In genomic region chr1:11316701-11317100, GRCh38 we compare ENCODE assay signal across 20 cellular contexts. TPM values are rescaled to one million over a fixed set of nuclear protein-coding genes. Genes with fewer than 3 reads are reported as not detected.
DNase-seq lines count a peak whose midpoint lies in the region; FAIRE-seq and TF ChIP-seq lines count a peak whose summit lies in the region.
"Had no signal": no experiment of that assay in that cellular context is flagged by ENCODE, and none has a peak within 500 bp of the region (broad histone marks: within the 10 kb centered on the region; RNA-seq: fewer than 3 reads in every experiment).

No MANE protein-coding gene starts in this region.

- no peaks in the 10 kb centered on the region for H3K36me3 ChIP-seq in keratinocyte (ENCODE audit: control insufficient read depth in 2 of 2, extremely low read depth in 1 of 2, insufficient read depth in 2 of 2, low read length in 2 of 2)
- H3K36me3 ChIP-seq in thymus (ENCODE audit: control insufficient read depth, insufficient read depth), result no peaks in the 10 kb centered on the region
- H3K36me3 ChIP-seq: BLaER1 treated with 17β-estradiol and CSF1 and Interleukin-3, amounts not matched to agents 10 nM and 100 nM; cardiac muscle cell; gastrocnemius medialis; HAP-1; left ventricle myocardium inferior; thyroid gland had no signal

- dilution Hi-C loops in keratinocyte (cut with MboI; ENCODE audit: extremely low pct_ligation_motif_present, low sequenced_read_pairs), result no loop called here

- WGBS in thymus, result 85% methylated on average over 6 of the region's 6 CpGs

- no peaks in the 10 kb centered on the region for H3K9me3 ChIP-seq in keratinocyte (ENCODE audit: control insufficient read depth, low read depth, low read length)
- no peaks in the 10 kb centered on the region for H3K9me3 ChIP-seq in thymus (ENCODE audit: control insufficient read depth)
- H3K9me3 ChIP-seq: BLaER1 treated with 17β-estradiol and CSF1 and Interleukin-3, amounts not matched to agents 10 nM and 100 nM; gastrocnemius medialis; HAP-1; left ventricle myocardium inferior; thyroid gland had no signal

- H3K4me2 ChIP-seq in keratinocyte (ENCODE audit: control insufficient read depth, extremely low read depth, insufficient read depth, low read depth, low read length), result peak overlapping the region; percentile 80
- H3K4me2 ChIP-seq: BLaER1 treated with 17β-estradiol and CSF1 and Interleukin-3, amounts not matched to agents 10 nM and 100 nM had no signal

- H3K79me2 ChIP-seq in keratinocyte (ENCODE audit: control insufficient read depth, insufficient read depth, low read length), result no peaks in the 10 kb centered on the region

- CTCF ChIA-PET in RWPE1 (lab: Yijun Ruan, JAX), result interaction anchor here (0.8 kb wide), 1 partner anchor 279 kb away, joined by 4 read pairs; no protein-coding TSS in a partner anchor

- H3K9ac ChIP-seq in keratinocyte (ENCODE audit: control insufficient read depth, extremely low read depth, insufficient read depth, low read length), result peak overlapping the region; percentile 55
- H3K9ac ChIP-seq: BLaER1 treated with 17β-estradiol and CSF1 and Interleukin-3, amounts not matched to agents 10 nM and 100 nM had no signal

- peak overlapping the region; percentile 78 for H2AFZ ChIP-seq in keratinocyte (ENCODE audit: control insufficient read depth, low read length)

- TF ChIP-seq CTCF in RWPE1 (conservative IDR thresholded peaks at IDR 0.05; ENCODE audit: low read depth) (no peak), epithelial cell of esophagus (IDR thresholded peaks at IDR 0.05; ENCODE audit: insufficient read depth, low read depth, low read length, missing control alignments) (no peak), keratinocyte (optimal IDR thresholded peaks at IDR 0.05 in 1 of 3, IDR thresholded peaks at IDR 0.05 in 1 of 3, conservative IDR thresholded peaks at IDR 0.05 in 1 of 3; ENCODE audit: extremely low read depth in 1 of 3, insufficient read depth in 2 of 3, low read length in 3 of 3) (no peak)

- H3K4me3 ChIP-seq in epithelial cell of esophagus (ENCODE audit: low read length) (peak overlapping the region; percentile 39), keratinocyte (ENCODE audit: control insufficient read depth in 2 of 3, extremely low read depth in 1 of 3, insufficient read depth in 2 of 3, low read depth in 1 of 3, low read length in 3 of 3) (peak overlapping the region; percentile 24 to 49 (median 31)), thymus (ENCODE audit: low read length) (no peak overlapping the region)
- H3K4me3 ChIP-seq: BLaER1 treated with 17β-estradiol and CSF1 and Interleukin-3, amounts not matched to agents 10 nM and 100 nM; cardiac muscle cell; gastrocnemius medialis; HAP-1; left ventricle myocardium inferior; thyroid gland had no signal

- DNase-seq in RWPE1 (ENCODE audit: low spot score), result peak; percentile 69
- peak; percentile 97 for DNase-seq in epithelial cell of esophagus (ENCODE audit: low read depth)
- peak; percentile 49 for DNase-seq in keratinocyte (ENCODE audit: low read depth, low spot score)
- no peak for DNase-seq in GDM1 (lab: John Stamatoyannopoulos, UW)
- DNase-seq in NCI-H2196 treated with DMSO at 0.1 percent for 48 hours (lab: John Stamatoyannopoulos, UW; ENCODE audit: unreplicated experiment), result no peak
- no peak for DNase-seq in dedifferentiated amniotic fluid mesenchymal stem cell (ENCODE audit: extremely low spot score)
- DNase-seq: activated CD4-positive, alpha-beta T cell treated with anti-CD3 and anti-CD28 coated beads, Interleukin-2, amount 50 U/mL, for 4 hours; activated T-cell treated with anti-CD3 and anti-CD28 coated beads, Interleukin-2, amount 50 U/mL, for 4 hours; effector CD4-positive, alpha-beta T cell; gastrocnemius medialis; KBM-7; left ventricle myocardium inferior; NCI-H1105 treated with DMSO at 0.1 percent for 48 hours; small intestine; thyroid gland had no signal

- H3K27ac ChIP-seq in RWPE1, result peak overlapping the region; percentile 93
- H3K27ac ChIP-seq in keratinocyte (ENCODE audit: control insufficient read depth, insufficient read depth, low read length), result peak overlapping the region; percentile 45
- H3K27ac ChIP-seq in thymus (ENCODE audit: low read depth), result peak overlapping the region; percentile 38
- H3K27ac ChIP-seq: BLaER1 treated with 17β-estradiol and CSF1 and Interleukin-3, amounts not matched to agents 10 nM and 100 nM; cardiac muscle cell; gastrocnemius medialis; left ventricle myocardium inferior; thyroid gland; VCaP had no signal

- H3K9me1 ChIP-seq in keratinocyte (ENCODE audit: control insufficient read depth, extremely low read depth, insufficient read depth, low read length), result no peaks in the 10 kb centered on the region

- H3K27me3 ChIP-seq in keratinocyte (ENCODE audit: control insufficient read depth, extremely low read depth, insufficient read depth, low read length) (no peaks in the 10 kb centered on the region), thymus (ENCODE audit: control insufficient read depth, insufficient read depth) (no peaks in the 10 kb centered on the region)
- H3K27me3 ChIP-seq: BLaER1 treated with 17β-estradiol and CSF1 and Interleukin-3, amounts not matched to agents 10 nM and 100 nM; cardiac muscle cell; thyroid gland had no signal

- POLR2A ChIA-PET in RWPE1 (lab: Yijun Ruan, JAX; ENCODE audit: low non-redundant PET), result interaction anchor here (0.7 kb wide), 2 partner anchors 73 to 955 kb away, joined by 3 to 5 read pairs; no protein-coding TSS in a partner anchor

- peak; percentile 96 for FAIRE-seq in keratinocyte (lab: Jason Lieb, UNC)
- FAIRE-seq: small intestine had no signal

- peaks cover 23% of the 10 kb centered on the region for H3K4me1 ChIP-seq in keratinocyte (ENCODE audit: control insufficient read depth, extremely low read depth, insufficient read depth, low read length)
- H3K4me1 ChIP-seq in thymus (ENCODE audit: control insufficient read depth, insufficient read depth, low read length), result no peaks in the 10 kb centered on the region
- H3K4me1 ChIP-seq: gastrocnemius medialis, HAP-1, left ventricle myocardium inferior had no signal

- H4K20me1 ChIP-seq in keratinocyte (ENCODE audit: control insufficient read depth, extremely low read depth, insufficient read depth, low read length), result no peaks in the 10 kb centered on the region

RNA-seq across cellular contexts. Expression of gene UBIAD1, which starts 43.7 kb away (rescaled TPM):
- 9.7 to 15.9 TPM (median 9.9 TPM) in 3 replicates for polyA plus RNA-seq in keratinocyte
- 1.2 TPM for polyA plus RNA-seq in keratinocyte (2011; ENCODE audit: low read depth)
- 8.9 and 9.1 TPM in 2 replicates for polyA plus RNA-seq in keratinocyte (2011; cell fraction: cytosol; rRNA removed)
- 11.6 and 11.9 TPM in 2 replicates for polyA plus RNA-seq in keratinocyte (2011; cell fraction: nucleus; rRNA removed)
- polyA plus RNA-seq in keratinocyte (2012; ENCODE audit: low replicate concordance), result 8.0 and 12.2 TPM in 2 replicates
- polyA minus RNA-seq in keratinocyte, result 17.1 to 29.1 TPM (median 20.1 TPM) in 3 replicates
- 13.4 TPM for polyA minus RNA-seq in keratinocyte (2011; cell fraction: cytosol; rRNA and poly(A)+ RNA removed)
- polyA minus RNA-seq in keratinocyte (2011; cell fraction: nucleus; rRNA and poly(A)+ RNA removed), result 9.9 and 16.3 TPM in 2 replicates
- polyA plus RNA-seq in thymus, result 9.8 TPM

RNA-seq across cellular contexts. Expression of gene MTOR, which starts 54.4 kb away (rescaled TPM):
- polyA plus RNA-seq in keratinocyte (30.2 to 34.2 TPM (median 31.5 TPM) in 3 replicates), thymus (31.3 TPM)
- 21.8 TPM for polyA plus RNA-seq in keratinocyte (2011; ENCODE audit: low read depth)
- polyA plus RNA-seq in keratinocyte (2011; cell fraction: cytosol; rRNA removed), result 23.9 and 27.8 TPM in 2 replicates
- 84.0 and 91.6 TPM in 2 replicates for polyA plus RNA-seq in keratinocyte (2011; cell fraction: nucleus; rRNA removed)
- 16.1 and 32.7 TPM in 2 replicates for polyA plus RNA-seq in keratinocyte (2012; ENCODE audit: low replicate concordance)
- polyA minus RNA-seq in keratinocyte, result 73.2 to 92.8 TPM (median 88.4 TPM) in 3 replicates
- 37.4 TPM for polyA minus RNA-seq in keratinocyte (2011; cell fraction: cytosol; rRNA and poly(A)+ RNA removed)
- polyA minus RNA-seq in keratinocyte (2011; cell fraction: nucleus; rRNA and poly(A)+ RNA removed), result 61.8 and 96.3 TPM in 2 replicates

Comparison
In these comparisons a context has a peak if more than half of its experiments do, and no peak if none do; other contexts are left out.
1. DNase-seq: peak in RWPE1 (single experiment), epithelial cell of esophagus (single experiment) and keratinocyte (single experiment); none in GDM1 (single experiment), NCI-H2196 treated with DMSO at 0.1 percent for 48 hours (single experiment) and dedifferentiated amniotic fluid mesenchymal stem cell (single experiment).
2. H3K27ac ChIP-seq: peak in every context shown above with its lines; median percentile 93 in RWPE1; 45 in keratinocyte; 38 in thymus.